Comparison of ENCODE assay signal across 25 cellular contexts in genomic region chr14:54230645-54231044, GRCh38.
"Had no signal": no experiment of that assay in that cellular context is flagged by ENCODE, and none has a peak within 500 bp of the region (broad histone marks: within the 10 kb centered on the region; RNA-seq: fewer than 3 reads in every experiment).

No MANE protein-coding gene starts in this region.

- H3K27ac Mint-ChIP-seq: effector memory CD8-positive, alpha-beta T cell; natural killer cell; stimulated activated effector memory CD8-positive, alpha-beta T cell treated with anti-CD3 and anti-CD28 coated beads, Interleukin-12 subunit alpha, Interleukin-12 subunit beta, amount 100 ng/mL, for 72 hours had no signal

- H3K4me3 ChIP-seq: coronary artery, esophagus squamous epithelium, heart right ventricle, lung, prostate gland, right atrium auricular region, sigmoid colon, testis, tibial artery, upper lobe of left lung, uterus had no signal

- H3K27ac ChIP-seq: coronary artery, esophagus squamous epithelium, heart right ventricle, prostate gland, right atrium auricular region, sigmoid colon, testis, tibial artery, upper lobe of left lung, uterus had no signal

- H3K9me3 Mint-ChIP-seq: effector memory CD8-positive, alpha-beta T cell had no signal

- H3K4me3 Mint-ChIP-seq: effector memory CD8-positive, alpha-beta T cell; natural killer cell; stimulated activated effector memory CD8-positive, alpha-beta T cell treated with anti-CD3 and anti-CD28 coated beads, Interleukin-12 subunit alpha, Interleukin-12 subunit beta, amount 100 ng/mL, for 72 hours had no signal

- DNase-seq: effector memory CD8-positive, alpha-beta T cell; erythroblast; esophagus squamous epithelium; foreskin melanocyte; glutamatergic neuron; heart right ventricle; mesendoderm; natural killer cell; nucleus accumbens; sigmoid colon; stimulated activated CD4-positive, alpha-beta T cell treated with anti-CD3 and anti-CD28 coated beads, Interleukin-2, amount 100 ng/mL, for 24 hours; stimulated activated CD4-positive, alpha-beta T cell treated with anti-CD3 and anti-CD28 coated beads, Interleukin-4, amount 100 ng/mL, for 24 hours; stimulated activated naive CD4-positive, alpha-beta T cell treated with Interleukin-2 at 50 U/mL for 16 hours; substantia nigra; testis; tibial artery; upper lobe of left lung; uterus had no signal

- ATAC-seq: effector memory CD8-positive, alpha-beta T cell; heart right ventricle; natural killer cell; stimulated activated effector memory CD8-positive, alpha-beta T cell treated with anti-CD3 and anti-CD28 coated beads, Interleukin-12 subunit alpha, Interleukin-12 subunit beta, amount 100 ng/mL, for 72 hours had no signal

- H3K4me1 ChIP-seq: esophagus squamous epithelium, heart right ventricle, prostate gland, right atrium auricular region, sigmoid colon, testis, tibial artery, upper lobe of left lung, uterus had no signal

- H3K36me3 Mint-ChIP-seq: stimulated activated effector memory CD8-positive, alpha-beta T cell treated with anti-CD3 and anti-CD28 coated beads, Interleukin-12 subunit alpha, Interleukin-12 subunit beta, amount 100 ng/mL, for 72 hours had no signal

- H3K27me3 ChIP-seq: esophagus squamous epithelium, right atrium auricular region, sigmoid colon, testis, tibial artery, upper lobe of left lung, uterus had no signal

- H3K36me3 ChIP-seq: esophagus squamous epithelium, heart right ventricle, prostate gland, right atrium auricular region, sigmoid colon, tibial artery, upper lobe of left lung, uterus had no signal

- H3K9me3 ChIP-seq: esophagus squamous epithelium, prostate gland, right atrium auricular region, sigmoid colon, testis, tibial artery, upper lobe of left lung, uterus had no signal

- H3K4me1 Mint-ChIP-seq: natural killer cell; stimulated activated effector memory CD8-positive, alpha-beta T cell treated with anti-CD3 and anti-CD28 coated beads, Interleukin-12 subunit alpha, Interleukin-12 subunit beta, amount 100 ng/mL, for 72 hours had no signal

- FAIRE-seq: endometrium, islet of Langerhans had no signal
